In genomic region chrX:43682726-43683125, GRCh38 we compare ENCODE assay signal across 31 cellular contexts.
"Had no signal": no experiment of that assay in that cellular context is flagged by ENCODE, and none has a peak within 500 bp of the region (broad histone marks: within the 10 kb centered on the region; RNA-seq: fewer than 3 reads in every experiment).

No MANE protein-coding gene starts in this region.

- H3K27ac ChIP-seq: brain microvascular endothelial cell, cardiac muscle cell, colonic mucosa, WERI-Rb-1 had no signal

- H3K9me3 ChIP-seq: colonic mucosa, esophagus squamous epithelium had no signal

- FAIRE-seq: endometrium, endothelial cell of umbilical vein, frontal cortex had no signal

- H3K27me3 ChIP-seq: brain microvascular endothelial cell, cardiac muscle cell, esophagus squamous epithelium had no signal

- H3K4me1 ChIP-seq: colonic mucosa had no signal

- DNase-seq: activated B cell treated with CpG ODN at 0.5 μM for 24 hours; activated CD4-positive, alpha-beta T cell treated with anti-CD3 and anti-CD28 coated beads for 48 hours; activated CD4-positive, alpha-beta T cell treated with anti-CD3 and anti-CD28 coated beads, Interleukin-2, amount 50 U/mL, for 1 hour; activated CD4-positive, alpha-beta T cell treated with anti-CD3 and anti-CD28 coated beads, Interleukin-2, amount 50 U/mL, for 48 hours; activated CD8-positive, alpha-beta memory T cell treated with anti-CD3 and anti-CD28 coated beads for 24 hours; activated CD8-positive, alpha-beta T cell treated with anti-CD3 and anti-CD28 coated beads for 36 hours; activated effector memory CD4-positive, alpha-beta T cell treated with Interleukin-2 at 50 U/mL for 16 hours; activated gamma-delta T cell treated with Interleukin-2 at 50 U/mL for 16 hours; activated naive CD4-positive, alpha-beta T cell treated with anti-CD3 and anti-CD28 coated beads, Interleukin-2, amount 50 U/mL, for 16 hours; activated naive CD4-positive, alpha-beta T cell treated with Interleukin-2 at 50 U/mL for 16 hours; activated T-cell treated with anti-CD3 and anti-CD28 coated beads, Interleukin-2, amount 50 U/mL, for 4 hours; amniotic stem cell; anterior cingulate cortex; brain microvascular endothelial cell; central memory CD4-positive, alpha-beta T cell; cerebellar nuclear complex; colonic mucosa; effector CD8-positive, alpha-beta T cell; erythroblast; esophagus squamous epithelium; head of caudate nucleus; T-helper 1 cell; T-helper 17 cell; T1000; WERI-Rb-1 had no signal

- H3K36me3 ChIP-seq: brain microvascular endothelial cell, cardiac muscle cell, colonic mucosa, WERI-Rb-1 had no signal

- ATAC-seq: activated CD4-positive, CD25-positive, alpha-beta regulatory T cell treated with anti-CD3 and anti-CD28 coated beads, Interleukin-2, amount 50 U/mL, for 24 hours; activated CD8-positive, alpha-beta T cell treated with anti-CD3 and anti-CD28 coated beads for 36 hours; activated T-cell treated with anti-CD3 and anti-CD28 coated beads, Interleukin-2, amount 50 U/mL, for 4 hours; activated T-helper 17 cell treated with anti-CD3 and anti-CD28 coated beads, Interleukin-2, amount 50 U/mL, for 72 hours; T-helper 17 cell had no signal

- H3K4me3 ChIP-seq: cardiac muscle cell, colonic mucosa, esophagus squamous epithelium had no signal
